In genomic region chr4:87060957-87061356, GRCh38 we compare ENCODE assay signal across 9 cellular contexts.
A peak's percentile ranks its signal among the peaks of the same experiment; 100 is the strongest.
DNase-seq lines count a peak whose midpoint lies in the region; ATAC-seq, FAIRE-seq and TF ChIP-seq lines count a peak whose summit lies in the region.
"Had no signal": no experiment of that assay in that cellular context is flagged by ENCODE, and none has a peak within 500 bp of the region (broad histone marks: within the 10 kb centered on the region; RNA-seq: fewer than 3 reads in every experiment).

No MANE protein-coding gene starts in this region.

- H3K27ac ChIP-seq in body of pancreas = peak overlapping the region in 2 of 4 donors; percentile 48 to 53
- H3K27ac ChIP-seq in pancreas = peak overlapping the region in 2 of 4 donors; percentile 7 to 17
- no peak overlapping the region for H3K27ac ChIP-seq in spleen

- H3K27me3 ChIP-seq in body of pancreas (no peaks in the 10 kb centered on the region), pancreas (no peaks in the 10 kb centered on the region), spleen (replicated peaks in 1 of 7) (no peaks in the 10 kb centered on the region)

- peak; percentile 92 for FAIRE-seq in pancreas (lab: Jason Lieb, UNC)

- H3K36me3 ChIP-seq in body of pancreas (replicated peaks in 1 of 2; ENCODE audit: insufficient read depth in 1 of 2, low read depth in 2 of 2) (no peaks in the 10 kb centered on the region), pancreas (no peaks in the 10 kb centered on the region), spleen (peaks cover 0 to 49% (median 0%) of the 10 kb centered on the region in 6 donors)

- peak; percentile 74 for ATAC-seq in body of pancreas
- ATAC-seq in pancreas = peak; percentile 45 to 66 (median 50)

- intact Hi-C loops in body of pancreas (cut with DNase I) = no loop called here
- intact Hi-C loops in pancreas (cut with DNase I) = no loop called here
- intact Hi-C loops in spleen (cut with DNase I; ENCODE audit: low total_unique reads) = no loop called here

- H3K4me1 ChIP-seq in body of pancreas = peaks cover 38% of the 10 kb centered on the region
- peaks cover 23 to 33% (median 29%) of the 10 kb centered on the region in 3 donors for H3K4me1 ChIP-seq in pancreas
- H3K4me1 ChIP-seq in spleen = peaks cover 0 to 53% (median 22%) of the 10 kb centered on the region in 6 donors

- H3K4me3 ChIP-seq in body of pancreas (no peak overlapping the region), pancreas (no peak overlapping the region), spleen (no peak overlapping the region)

- H3K9me3 ChIP-seq in body of pancreas = no peaks in the 10 kb centered on the region
- H3K9me3 ChIP-seq in pancreas = no peaks in the 10 kb centered on the region
- no peaks in the 10 kb centered on the region for H3K9me3 ChIP-seq in spleen

- TF ChIP-seq POLR2A in body of pancreas (IDR thresholded peaks at IDR 0.05) = no peak
- no peak for TF ChIP-seq POLR2A in spleen (IDR thresholded peaks at IDR 0.05)

- TF ChIP-seq CTCF in body of pancreas (IDR thresholded peaks at IDR 0.05) (no peak), pancreas (IDR thresholded peaks at IDR 0.05) (no peak), spleen (IDR thresholded peaks at IDR 0.05 in 8 of 11, conservative IDR thresholded peaks at IDR 0.05 in 3 of 11) (no peak)

- 61 to 62% methylated on average over 5 of the region's 5 CpGs for WGBS in body of pancreas, 2 donors
- 67 to 71% methylated on average over 5 of the region's 5 CpGs for WGBS in pancreas, 2 donors
- 80 to 92% (median 89%) methylated on average over 5 of the region's 5 CpGs for whole genome bisulfite sequencing in spleen, 5 donors

- DNase-seq in Daoy (ENCODE audit: low read depth) = peak; percentile 84
- peak; percentile 18 for DNase-seq in HS-5 (ENCODE audit: low read depth)
- DNase-seq in body of pancreas = no peak
- DNase-seq in pancreas = no peak
- DNase-seq in SIG-M5 (lab: John Stamatoyannopoulos, UW) = no peak
- DNase-seq in activated gamma-delta T cell treated with Interleukin-2 at 50 U/mL for 16 hours = no peak
- no peak for DNase-seq in spleen
- DNase-seq in SIG-M5 treated with dmso at 0.1 percent for 504 hours (lab: John Stamatoyannopoulos, UW; ENCODE audit: unreplicated experiment) = no peak
- DNase-seq: Kasumi-1 had no signal

Comparison
In these comparisons a context has a peak if more than half of its experiments do, and no peak if none do; other contexts are left out.
1. DNase-seq: peak in Daoy (single experiment) and HS-5 (single experiment); none in body of pancreas (0 of 4), pancreas (0 of 6), SIG-M5 (single experiment), activated gamma-delta T cell treated with Interleukin-2 at 50 U/mL for 16 hours (single experiment), spleen (single experiment) and SIG-M5 treated with dmso at 0.1 percent for 504 hours (single experiment).